ENCODE assay signal across 16 cellular contexts in genomic region chr16:1601489-1601888, GRCh38.
"Had no signal": no experiment of that assay in that cellular context is flagged by ENCODE, and none has a peak within 500 bp of the region (broad histone marks: within the 10 kb centered on the region; RNA-seq: fewer than 3 reads in every experiment).

No MANE protein-coding gene starts in this region.

- H3K4me1 Mint-ChIP-seq: stimulated activated naive B cell treated with anti-CD40 and anti-IgM and Interleukin-4, amounts not matched to agents 10 μg/mL and 1 μg/mL and 100 μg/mL, for 72 hours had no signal

- H3K9me3 Mint-ChIP-seq: naive thymus-derived CD8-positive, alpha-beta T cell; stimulated activated naive B cell treated with anti-CD40 and anti-IgM and Interleukin-4, amounts not matched to agents 10 μg/mL and 1 μg/mL and 100 μg/mL, for 72 hours; stimulated activated naive CD8-positive, alpha-beta T cell treated with anti-CD3 and anti-CD28 coated beads, Interleukin-15, Interleukin-2, amounts not matched to agents 100 ng/mL and 50 ng/mL, for 24 hours had no signal

- H3K27ac Mint-ChIP-seq: stimulated activated naive B cell treated with anti-CD40 and anti-IgM and Interleukin-4, amounts not matched to agents 10 μg/mL and 1 μg/mL and 100 μg/mL, for 72 hours; stimulated activated naive CD8-positive, alpha-beta T cell treated with anti-CD3 and anti-CD28 coated beads, Interleukin-15, Interleukin-2, amounts not matched to agents 100 ng/mL and 50 ng/mL, for 24 hours had no signal

- H3K27me3 Mint-ChIP-seq: naive thymus-derived CD8-positive, alpha-beta T cell; stimulated activated naive B cell treated with anti-CD40 and anti-IgM and Interleukin-4, amounts not matched to agents 10 μg/mL and 1 μg/mL and 100 μg/mL, for 72 hours; stimulated activated naive CD8-positive, alpha-beta T cell treated with anti-CD3 and anti-CD28 coated beads, Interleukin-15, Interleukin-2, amounts not matched to agents 100 ng/mL and 50 ng/mL, for 24 hours had no signal

- H3K4me3 ChIP-seq: coronary artery, pancreas, right lobe of liver, thoracic aorta, transverse colon had no signal

- DNase-seq: dermis blood vessel endothelial cell; effector memory CD4-positive, alpha-beta T cell; erythroblast; head of caudate nucleus; naive thymus-derived CD8-positive, alpha-beta T cell; right lobe of liver; small intestine; stimulated activated CD4-positive, alpha-beta T cell treated with anti-CD3 and anti-CD28 coated beads, Interleukin-15, amount 100 ng/mL, for 24 hours; stimulated activated CD4-positive, alpha-beta T cell treated with anti-CD3 and anti-CD28 coated beads, Interleukin-2, amount 100 ng/mL, for 48 hours; stimulated activated naive B cell treated with anti-CD40 and anti-IgM and Interleukin-4, amounts not matched to agents 10 μg/mL and 1 μg/mL and 100 μg/mL, for 72 hours; transverse colon had no signal

- H3K4me1 ChIP-seq: pancreas, right lobe of liver, transverse colon had no signal

- H3K9me3 ChIP-seq: neutrophil, pancreas, right lobe of liver, thoracic aorta, transverse colon had no signal

- H3K27ac ChIP-seq: coronary artery, neutrophil, pancreas, right lobe of liver, thoracic aorta, transverse colon had no signal

- H3K36me3 ChIP-seq: neutrophil, thoracic aorta, transverse colon had no signal

- H3K27me3 ChIP-seq: neutrophil, pancreas, right lobe of liver, transverse colon had no signal

- ATAC-seq: naive thymus-derived CD8-positive, alpha-beta T cell; pancreas; right lobe of liver; stimulated activated naive B cell treated with anti-CD40 and anti-IgM and Interleukin-4, amounts not matched to agents 10 μg/mL and 1 μg/mL and 100 μg/mL, for 72 hours had no signal

- H3K4me3 Mint-ChIP-seq: naive thymus-derived CD8-positive, alpha-beta T cell; stimulated activated naive B cell treated with anti-CD40 and anti-IgM and Interleukin-4, amounts not matched to agents 10 μg/mL and 1 μg/mL and 100 μg/mL, for 72 hours; stimulated activated naive CD8-positive, alpha-beta T cell treated with anti-CD3 and anti-CD28 coated beads, Interleukin-15, Interleukin-2, amounts not matched to agents 100 ng/mL and 50 ng/mL, for 24 hours had no signal
